In genomic region chr12:56256326-56256960, GRCh38 we compare ENCODE assay signal across 10 cellular contexts. TPM values are rescaled to one million over a fixed set of nuclear protein-coding genes. Genes with fewer than 3 reads are reported as not detected.
DNase-seq lines count a peak whose midpoint lies in the region; ATAC-seq and TF ChIP-seq lines count a peak whose summit lies in the region.
"Had no signal": no experiment of that assay in that cellular context is flagged by ENCODE, and none has a peak within 500 bp of the region (broad histone marks: within the 10 kb centered on the region; RNA-seq: fewer than 3 reads in every experiment).

No MANE protein-coding gene starts in this region.

- H3K4me1 ChIP-seq in BLaER1 = peaks cover 22% of the 10 kb centered on the region

- H3K4me2 ChIP-seq in BLaER1 = peak overlapping the region; percentile 90

- H3K36me3 ChIP-seq in BLaER1 = peaks cover 54% of the 10 kb centered on the region

- H3K4me1 Mint-ChIP-seq in naive B cell = peaks cover 22 to 24% (median 22%) of the 10 kb centered on the region in 3 donors

- ATAC-seq in naive B cell (ENCODE audit: low read depth in 2 of 2) (no peak), HG03439 (IDR thresholded peaks at IDR 0.05; ENCODE audit: unreplicated experiment) (no peak)

- H3K4me3 ChIP-seq in BLaER1 (peak overlapping the region; percentile 86; the same call in 1 of the 2 replicates), cardiac fibroblast (replicated peaks in 1 of 2; ENCODE audit: low read depth in 2 of 2, low read length in 2 of 2) (peak overlapping the region; percentile 1 to 83)

- H3K27ac Mint-ChIP-seq in naive B cell = peak overlapping the region in 2 of 6 donors; percentile 73 to 86

- no peaks in the 10 kb centered on the region for H3K27me3 Mint-ChIP-seq in naive B cell

- H3K27ac ChIP-seq in BLaER1 = no peak overlapping the region

- H3K36me3 Mint-ChIP-seq in naive B cell = peaks cover 5 to 18% of the 10 kb centered on the region in 2 donors

- DNase-seq in LHCN-M2 (ENCODE audit: low read depth) = peak; percentile 82
- DNase-seq in cardiac fibroblast (ENCODE audit: low read depth in 2 of 2) = peak; percentile 53 to 69
- no peak for DNase-seq in naive B cell
- no peak for DNase-seq in stimulated activated CD4-positive, alpha-beta T cell treated with anti-CD3 and anti-CD28 coated beads, Interleukin-1b, Interleukin-23, amount 100 ng/mL, for 48 hours
- DNase-seq in ecto neural progenitor cell (ENCODE audit: low spot score) = no peak
- DNase-seq in 8988T = no peak
- DNase-seq: NCI-H1694 treated with DMSO at 0.1 percent for 48 hours, small intestine had no signal

- peaks cover 23% of the 10 kb centered on the region for H4K20me1 ChIP-seq in BLaER1

- H3K9me3 Mint-ChIP-seq in naive B cell = no peaks in the 10 kb centered on the region

- H3K27me3 ChIP-seq in BLaER1 = no peaks in the 10 kb centered on the region

- TF ChIP-seq CTCF in cardiac fibroblast (IDR thresholded peaks at IDR 0.05; ENCODE audit: low read depth, low read length) = no peak

- H3K9me3 ChIP-seq in BLaER1 = no peaks in the 10 kb centered on the region

- H3K4me3 Mint-ChIP-seq in naive B cell = peak overlapping the region in 7 of 8 donors; percentile 79 to 93 (median 82)

- peak overlapping the region; percentile 92 for H3K9ac ChIP-seq in BLaER1

RNA-seq across cellular contexts. Expression of gene ANKRD52, which starts 1.7 kb away (rescaled TPM):
- total RNA-seq in LHCN-M2 (2014; rRNA removed) = 32.6 and 36.9 TPM in 2 replicates
- 57.1 TPM for polyA plus RNA-seq in LHCN-M2 (2012)
- 10 to 100 TPM in 3 of 6 donors, 1 to 10 TPM in 3; 2.3 to 13.2 (median 8.0) TPM for polyA plus RNA-seq in naive B cell (ENCODE audit: low read depth in 6 of 6)

RNA-seq across cellular contexts. Expression of gene COQ10A, which starts 10.3 kb away (rescaled TPM):
- total RNA-seq in LHCN-M2 (2014; rRNA removed) = 16.5 and 20.8 TPM in 2 replicates
- 14.1 TPM for polyA plus RNA-seq in LHCN-M2 (2012)
- 10 to 100 TPM in 5 of 6 donors, 1 to 10 TPM in 1; 9.5 to 16.6 (median 14.2) TPM for polyA plus RNA-seq in naive B cell (ENCODE audit: low read depth in 6 of 6)

RNA-seq across cellular contexts. Expression of gene SLC39A5, which starts 26.6 kb away (rescaled TPM):
- not detected in 2 replicates for total RNA-seq in LHCN-M2 (2014; rRNA removed)
- not detected for polyA plus RNA-seq in LHCN-M2 (2012)
- polyA plus RNA-seq in naive B cell (ENCODE audit: low read depth in 6 of 6) = not detected

RNA-seq across cellular contexts. Expression of gene NABP2, which starts 32.3 kb away (rescaled TPM):
- total RNA-seq in LHCN-M2 (2014; rRNA removed) = 47.1 and 57.1 TPM in 2 replicates
- polyA plus RNA-seq in LHCN-M2 (2012) = 53.7 TPM
- 1 to 10 TPM in 5 of 6 donors, under 1 TPM in 1; 0.73 to 5.7 (median 3.9) TPM for polyA plus RNA-seq in naive B cell (ENCODE audit: low read depth in 6 of 6)

RNA-seq across cellular contexts. Expression of gene RNF41, which starts 34.7 kb away (rescaled TPM):
- total RNA-seq in LHCN-M2 (2014; rRNA removed) = 50.3 and 52.8 TPM in 2 replicates
- 34.0 TPM for polyA plus RNA-seq in LHCN-M2 (2012)
- polyA plus RNA-seq in naive B cell (ENCODE audit: low read depth in 6 of 6) = 100 to 1,000 TPM in 5 of 6 donors, 10 to 100 TPM in 1; 95.2 to 136 (median 109) TPM

Comparison
In these comparisons a context has a peak if more than half of its experiments do, and no peak if none do; other contexts are left out.
1. DNase-seq: peak in LHCN-M2 (single experiment) and cardiac fibroblast (2 of 2); none in naive B cell (single experiment), stimulated activated CD4-positive, alpha-beta T cell treated with anti-CD3 and anti-CD28 coated beads, Interleukin-1b, Interleukin-23, amount 100 ng/mL, for 48 hours (single experiment), ecto neural progenitor cell (single experiment) and 8988T (single experiment).